In genomic region chr1:23796466-23797271, GRCh38 we compare ENCODE assay signal across 1 cellular context.
TF ChIP-seq lines count a peak whose summit lies in the region.

No MANE protein-coding gene starts in this region.

TF ChIP-seq in WTC11, 78 proteins besides CTCF, POLR2A, EP300 and RAD21 (continued from another document):
- TF ChIP-seq E2F5 (CRISPR knock-in tag; IDR thresholded peaks at IDR 0.05) (no peak), NR3C1 (CRISPR knock-in tag; conservative IDR thresholded peaks at IDR 0.05; ENCODE audit: low read depth) (no peak)
